Comparison of ENCODE assay signal across 8 cellular contexts in the genomic region with DNA sequence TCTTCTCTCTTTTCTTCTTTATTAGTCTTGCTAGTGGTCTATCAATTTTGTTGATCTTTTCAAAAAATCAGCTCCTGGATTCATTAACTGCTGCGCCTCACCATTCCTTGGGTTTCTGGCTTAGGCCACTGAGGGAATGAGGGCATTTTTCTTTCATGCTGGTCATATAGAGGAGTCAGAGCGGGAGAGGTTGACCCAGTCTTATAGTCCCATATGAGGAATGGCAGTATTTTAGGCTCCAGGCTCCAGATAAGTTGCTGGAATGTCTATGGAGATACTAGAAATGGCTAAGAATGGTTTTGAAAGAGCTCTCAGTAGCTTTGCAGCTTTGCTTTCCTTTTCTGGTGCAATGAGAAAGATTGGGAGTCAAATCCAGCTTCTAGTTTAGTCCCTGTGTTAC.
"Had no signal": no experiment of that assay in that cellular context is flagged by ENCODE, and none has a peak within 500 bp of the region (broad histone marks: within the 10 kb centered on the region; RNA-seq: fewer than 3 reads in every experiment).

No MANE protein-coding gene starts in this region.

- ATAC-seq: HCT116, K562 had no signal

- H3K9me3 Mint-ChIP-seq: HFFc6 had no signal

- H3K36me3 ChIP-seq: HAP-1 had no signal

- H3K9ac ChIP-seq: GM23248 had no signal

- H3K4me3 Mint-ChIP-seq: HFFc6 had no signal

- DNase-seq: GM23248, GOT3, H7, HFFc6, IMR-90 had no signal

- H3K9me3 ChIP-seq: HAP-1 had no signal

- H3K4me3 ChIP-seq: GM23248, HAP-1, K562 had no signal

- H2AFZ ChIP-seq: GM23248 had no signal

- H3K27ac ChIP-seq: GM23248 had no signal

- H3K27ac Mint-ChIP-seq: HFFc6 had no signal
